ENCODE assay signal across 1 cellular context in genomic region chr3:47577583-47578118, GRCh38.
A peak's percentile ranks its signal among the peaks of the same experiment; 100 is the strongest.
TF ChIP-seq lines count a peak whose summit lies in the region.

No MANE protein-coding gene starts in this region.

TF ChIP-seq in WTC11, 78 proteins besides CTCF, POLR2A, EP300 and RAD21 (continued from another document):
- TF ChIP-seq NFATC4 (CRISPR knock-in tag; IDR thresholded peaks at IDR 0.05): no peak
- TF ChIP-seq IRF2 (CRISPR knock-in tag; IDR thresholded peaks at IDR 0.05; ENCODE audit: borderline replicate concordance, low read depth): 0 out of 2 replicates have a peak, but pooled peaks have one; percentile 27
- no peak for TF ChIP-seq ZNF263 (CRISPR knock-in tag; IDR thresholded peaks at IDR 0.05; ENCODE audit: low read depth)
- no peak for TF ChIP-seq MXD4 (CRISPR knock-in tag; IDR thresholded peaks at IDR 0.05; ENCODE audit: borderline replicate concordance)
- no peak for TF ChIP-seq RORB (CRISPR knock-in tag; IDR thresholded peaks at IDR 0.05)
- TF ChIP-seq CREB1 (CRISPR knock-in tag; IDR thresholded peaks at IDR 0.05): no peak
- TF ChIP-seq ATF2 (CRISPR knock-in tag; IDR thresholded peaks at IDR 0.05; ENCODE audit: borderline replicate concordance, low read depth): no peak
- no peak for TF ChIP-seq E2F5 (CRISPR knock-in tag; IDR thresholded peaks at IDR 0.05)
- no peak for TF ChIP-seq SOX15 (CRISPR knock-in tag; IDR thresholded peaks at IDR 0.05)
- no peak for TF ChIP-seq ERG (CRISPR knock-in tag; IDR thresholded peaks at IDR 0.05)
- TF ChIP-seq MAX (CRISPR knock-in tag; IDR thresholded peaks at IDR 0.05): peak; percentile 80; the same call in 1 of the 2 replicates
- no peak for TF ChIP-seq ZNF512 (CRISPR knock-in tag; IDR thresholded peaks at IDR 0.05; ENCODE audit: borderline replicate concordance)
- peak; percentile 63; the same call in 1 of the 2 replicates for TF ChIP-seq MYBL2 (CRISPR knock-in tag; IDR thresholded peaks at IDR 0.05)
- TF ChIP-seq ARID4B (CRISPR knock-in tag; IDR thresholded peaks at IDR 0.05; ENCODE audit: borderline replicate concordance): 0 out of 2 replicates have a peak, but pooled peaks have one; percentile 25
- TF ChIP-seq PRDM15 (CRISPR knock-in tag; IDR thresholded peaks at IDR 0.05): no peak
- no peak for TF ChIP-seq ZBTB43 (CRISPR knock-in tag; IDR thresholded peaks at IDR 0.05)
- peak; percentile 51; the same call in 1 of the 2 replicates for TF ChIP-seq ZNF232 (CRISPR knock-in tag; IDR thresholded peaks at IDR 0.05)
- no peak for TF ChIP-seq AR (CRISPR knock-in tag; IDR thresholded peaks at IDR 0.05)
- TF ChIP-seq JUN (CRISPR knock-in tag; IDR thresholded peaks at IDR 0.05): no peak
- TF ChIP-seq NFYB (CRISPR knock-in tag; conservative IDR thresholded peaks at IDR 0.05; ENCODE audit: low read depth): no peak; the same call in 1 of the 2 replicates
- TF ChIP-seq PREB (CRISPR knock-in tag; IDR thresholded peaks at IDR 0.05; ENCODE audit: borderline replicate concordance): no peak
